In the genomic region with DNA sequence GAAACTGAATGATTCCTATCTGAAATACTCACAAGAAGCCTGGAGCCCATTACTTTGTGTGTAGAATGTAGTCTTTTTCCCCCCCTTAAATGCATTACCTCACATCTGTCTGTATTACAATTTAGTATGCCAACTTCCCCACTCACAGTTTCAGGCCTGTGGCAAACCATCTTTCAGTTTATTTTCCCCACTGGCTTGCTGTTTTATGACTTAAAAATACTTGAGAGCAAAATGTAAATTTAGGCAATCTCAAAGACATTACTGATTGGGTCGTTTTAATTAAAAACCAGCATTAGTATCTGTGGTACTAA, we compare ENCODE assay signal across 9 cellular contexts. TPM values are rescaled to one million over a fixed set of nuclear protein-coding genes. Genes with fewer than 3 reads are reported as not detected.
A peak's percentile ranks its signal among the peaks of the same experiment; 100 is the strongest.
DNase-seq lines count a peak whose midpoint lies in the region; ATAC-seq and TF ChIP-seq lines count a peak whose summit lies in the region.
"Had no signal": no experiment of that assay in that cellular context is flagged by ENCODE, and none has a peak within 500 bp of the region (broad histone marks: within the 10 kb centered on the region; RNA-seq: fewer than 3 reads in every experiment).

No MANE protein-coding gene starts in this region.

- peaks cover 23% of the 10 kb centered on the region for H4K20me1 ChIP-seq in Loucy (ENCODE audit: insufficient read depth, low read length, poor library complexity, severe bottlenecking)

- H3K9me3 ChIP-seq in Caco-2: no peaks in the 10 kb centered on the region
- no peaks in the 10 kb centered on the region for H3K9me3 ChIP-seq in Loucy (ENCODE audit: insufficient read depth, low read depth, low read length)
- no peaks in the 10 kb centered on the region for H3K9me3 ChIP-seq in HAP-1

- no peak overlapping the region for H3K4me3 ChIP-seq in Caco-2 (ENCODE audit: low read depth, low read length)
- peak overlapping the region; percentile 9 for H3K4me3 ChIP-seq in Loucy (ENCODE audit: low read length, poor library complexity, severe bottlenecking)
- H3K4me3 ChIP-seq in HAP-1: no peak overlapping the region
- H3K4me3 ChIP-seq: lung had no signal

- no peak overlapping the region for H2AFZ ChIP-seq in Loucy (ENCODE audit: low read length)

- H3K4me2 ChIP-seq in Loucy (ENCODE audit: low read depth, low read length, poor library complexity, severe bottlenecking): peak overlapping the region; percentile 71

- no TSS peak for BruUV-seq in Caco-2 (replicated peaks; lab: Mats Ljungman, UMichigan)

- H3K9me2 ChIP-seq in Loucy (replicated peaks; ENCODE audit: low read depth, low read length): no peaks in the 10 kb centered on the region

- intact Hi-C loops in Caco-2 (cut with micrococcal nuclease; ENCODE audit: unreplicated experiment): loop anchor here (1.0 to 2.0 kb wide), 3 partner anchors 16 to 59 kb away; no protein-coding TSS in a partner anchor

- no peaks in the 10 kb centered on the region for H3K27me3 Mint-ChIP-seq in Caco-2 (ENCODE audit: insufficient read depth, unreplicated experiment)
- no peaks in the 10 kb centered on the region for H3K27me3 Mint-ChIP-seq in activated naive CD8-positive, alpha-beta T cell treated with anti-CD3 and anti-CD28 coated beads for 36 hours
- no peaks in the 10 kb centered on the region for H3K27me3 Mint-ChIP-seq in natural killer cell treated with Interleukin-12 subunit alpha and Interleukin-12 subunit beta and Interleukin-15 and Interleukin-18, amount 100 ng/mL, for 72 hours

- H3K27me3 ChIP-seq in Caco-2 (replicated peaks; ENCODE audit: control insufficient read depth, insufficient read depth, low read length): no peaks in the 10 kb centered on the region
- no peaks in the 10 kb centered on the region for H3K27me3 ChIP-seq in Loucy (ENCODE audit: insufficient read depth, low read length, poor library complexity, severe bottlenecking)
- no peaks in the 10 kb centered on the region for H3K27me3 ChIP-seq in HAP-1 (ENCODE audit: low read depth)

- H3F3A ChIP-seq in Loucy (ENCODE audit: low read depth): peaks cover 13% of the 10 kb centered on the region

- CTCF ChIA-PET in Caco-2 (lab: Charles Lee): no interaction called here

- peaks cover 6% of the 10 kb centered on the region for H3K9me3 Mint-ChIP-seq in Caco-2 (ENCODE audit: unreplicated experiment)
- no peaks in the 10 kb centered on the region for H3K9me3 Mint-ChIP-seq in activated naive CD8-positive, alpha-beta T cell treated with anti-CD3 and anti-CD28 coated beads for 36 hours
- H3K9me3 Mint-ChIP-seq in natural killer cell treated with Interleukin-12 subunit alpha and Interleukin-12 subunit beta and Interleukin-15 and Interleukin-18, amount 100 ng/mL, for 72 hours: no peaks in the 10 kb centered on the region

- peak overlapping the region; percentile 65 for H3K4me3 Mint-ChIP-seq in Caco-2 (ENCODE audit: unreplicated experiment)
- H3K4me3 Mint-ChIP-seq in activated naive CD8-positive, alpha-beta T cell treated with anti-CD3 and anti-CD28 coated beads for 36 hours: peak overlapping the region; percentile 75
- H3K4me3 Mint-ChIP-seq in natural killer cell treated with Interleukin-12 subunit alpha and Interleukin-12 subunit beta and Interleukin-15 and Interleukin-18, amount 100 ng/mL, for 72 hours: peak overlapping the region; percentile 76

- POLR2A ChIA-PET in Caco-2 (lab: Charles Lee): no interaction called here

- ATAC-seq in natural killer cell treated with Interleukin-12 subunit alpha and Interleukin-12 subunit beta and Interleukin-15 and Interleukin-18, amount 100 ng/mL, for 72 hours: no peak
- no peak for ATAC-seq in GM21717 (IDR thresholded peaks at IDR 0.05; ENCODE audit: unreplicated experiment)

- peaks cover 12% of the 10 kb centered on the region for H3K36me3 Mint-ChIP-seq in Caco-2 (ENCODE audit: insufficient read depth, unreplicated experiment)
- peaks cover 23% of the 10 kb centered on the region for H3K36me3 Mint-ChIP-seq in activated naive CD8-positive, alpha-beta T cell treated with anti-CD3 and anti-CD28 coated beads for 36 hours
- H3K36me3 Mint-ChIP-seq in natural killer cell treated with Interleukin-12 subunit alpha and Interleukin-12 subunit beta and Interleukin-15 and Interleukin-18, amount 100 ng/mL, for 72 hours: no peaks in the 10 kb centered on the region

- DNase-seq in Caco-2 (no peak), NCI-H1930 (lab: John Stamatoyannopoulos, UW) (no peak), HAP-1 (ENCODE audit: low spot score in 2 of 2) (no peak), GM20000 (ENCODE audit: low spot score) (no peak)
- DNase-seq in activated naive CD8-positive, alpha-beta T cell treated with anti-CD3 and anti-CD28 coated beads for 36 hours: no peak
- no peak for DNase-seq in natural killer cell treated with Interleukin-12 subunit alpha and Interleukin-12 subunit beta and Interleukin-15 and Interleukin-18, amount 100 ng/mL, for 72 hours (ENCODE audit: low spot score)

- peak overlapping the region; percentile 76 for H3K27ac Mint-ChIP-seq in Caco-2 (ENCODE audit: unreplicated experiment)
- peak overlapping the region; percentile 99 for H3K27ac Mint-ChIP-seq in activated naive CD8-positive, alpha-beta T cell treated with anti-CD3 and anti-CD28 coated beads for 36 hours
- H3K27ac Mint-ChIP-seq in natural killer cell treated with Interleukin-12 subunit alpha and Interleukin-12 subunit beta and Interleukin-15 and Interleukin-18, amount 100 ng/mL, for 72 hours: peak overlapping the region; percentile 97 to 99

- H3K79me2 ChIP-seq in Loucy (ENCODE audit: insufficient read depth, low read length): peaks cover 92% of the 10 kb centered on the region

- no peaks in the 10 kb centered on the region for H3K36me3 ChIP-seq in Caco-2 (ENCODE audit: control insufficient read depth, insufficient read depth, low read length)
- no peaks in the 10 kb centered on the region for H3K36me3 ChIP-seq in Loucy (ENCODE audit: insufficient read depth, low read length)
- no peaks in the 10 kb centered on the region for H3K36me3 ChIP-seq in HAP-1 (replicated peaks)

- TF ChIP-seq CTCF in Caco-2 (IDR thresholded peaks at IDR 0.05; ENCODE audit: insufficient read depth in 1 of 2, low read depth in 1 of 2, low read length in 1 of 2, severe bottlenecking in 1 of 2, unreplicated experiment in 1 of 2) (no peak), Loucy (conservative IDR thresholded peaks at IDR 0.05; ENCODE audit: low read length) (no peak), GM20000 (IDR thresholded peaks at IDR 0.05; ENCODE audit: extremely low read depth, missing control alignments) (no peak)

- H3K9ac ChIP-seq in Loucy (ENCODE audit: low read depth, low read length, poor library complexity, severe bottlenecking): peak overlapping the region; percentile 6

- H3K4me1 ChIP-seq in Caco-2 (peaks cover 43% of the 10 kb centered on the region), Loucy (ENCODE audit: insufficient read depth, low read length, poor library complexity, severe bottlenecking) (peaks cover 65% of the 10 kb centered on the region), HAP-1 (peaks cover 14% of the 10 kb centered on the region)

- in situ Hi-C loops in HAP-1 (cut with MboI; ENCODE audit: low sequenced_read_pairs): no loop called here

- peaks cover 37% of the 10 kb centered on the region for H3K4me1 Mint-ChIP-seq in Caco-2 (ENCODE audit: low read depth, unreplicated experiment)
- H3K4me1 Mint-ChIP-seq in activated naive CD8-positive, alpha-beta T cell treated with anti-CD3 and anti-CD28 coated beads for 36 hours: peaks cover 87% of the 10 kb centered on the region
- H3K4me1 Mint-ChIP-seq in natural killer cell treated with Interleukin-12 subunit alpha and Interleukin-12 subunit beta and Interleukin-15 and Interleukin-18, amount 100 ng/mL, for 72 hours (ENCODE audit: low read depth in 2 of 2): peaks cover 77 to 84% of the 10 kb centered on the region in 2 donors

RNA-seq across cellular contexts. Expression of a gene that starts 30.4 kb away (rescaled TPM):
- 25.2 and 26.9 TPM in 2 replicates for total RNA-seq in Caco-2 (2022)
- total RNA-seq in activated naive CD8-positive, alpha-beta T cell treated with anti-CD3 and anti-CD28 coated beads for 36 hours: 100 to 1,000 TPM; 111 to 118 TPM
- total RNA-seq in natural killer cell treated with Interleukin-12 subunit alpha and Interleukin-12 subunit beta and Interleukin-15 and Interleukin-18, amount 100 ng/mL, for 72 hours: 100 to 1,000 TPM; 149 to 152 TPM
